Comparison of ENCODE assay signal across 21 cellular contexts in genomic region chr19:31232220-31232619, GRCh38.
DNase-seq lines count a peak whose midpoint lies in the region; ATAC-seq, FAIRE-seq and TF ChIP-seq lines count a peak whose summit lies in the region.
"Had no signal": no experiment of that assay in that cellular context is flagged by ENCODE, and none has a peak within 500 bp of the region (broad histone marks: within the 10 kb centered on the region; RNA-seq: fewer than 3 reads in every experiment).

No MANE protein-coding gene starts in this region.

- no peak overlapping the region for H2BK15ac ChIP-seq in H1 (ENCODE audit: low read length)

- H4K20me1 ChIP-seq in H1 (replicated peaks in 1 of 2; ENCODE audit: control insufficient read depth in 1 of 2, insufficient read depth in 2 of 2, low read length in 2 of 2) = no peaks in the 10 kb centered on the region
- no peaks in the 10 kb centered on the region for H4K20me1 ChIP-seq in neural progenitor cell (ENCODE audit: low read depth)

- H3K36me3 Mint-ChIP-seq in neural progenitor cell = no peaks in the 10 kb centered on the region
- H3K36me3 Mint-ChIP-seq: activated naive CD4-positive, alpha-beta T cell treated with anti-CD3 and anti-CD28 coated beads, Interleukin-2, amount 10 ng/mL, durations not matched to agents 7 days and 5 days had no signal

- peak overlapping the region; percentile 37 for H3K56ac ChIP-seq in H1 (replicated peaks; ENCODE audit: insufficient read length, low read depth, low read length)

- no peak for TF ChIP-seq POLR2A in H1 (IDR thresholded peaks at IDR 0.05; ENCODE audit: control extremely low read depth in 1 of 2, low read depth in 2 of 2, low read length in 2 of 2)

- H2AFZ ChIP-seq in H1 (ENCODE audit: low read length) = no peak overlapping the region
- H2AFZ ChIP-seq in neural progenitor cell (replicated peaks) = peak overlapping the region; percentile 26

- no peaks in the 10 kb centered on the region for H3K4me1 Mint-ChIP-seq in neural progenitor cell
- H3K4me1 Mint-ChIP-seq: activated naive CD4-positive, alpha-beta T cell treated with anti-CD3 and anti-CD28 coated beads, Interleukin-2, amount 10 ng/mL, durations not matched to agents 7 days and 5 days had no signal

- DNase-seq in EH (ENCODE audit: low read depth) (peak; percentile 24), NT2/D1 (ENCODE audit: low read depth, low spot score) (peak; percentile 3), H1 (ENCODE audit: low read depth in 1 of 2, low spot score in 2 of 2) (no peak), neural progenitor cell (ENCODE audit: low spot score) (peak; percentile 41), activated gamma-delta T cell (lab: John Stamatoyannopoulos, UW) (no peak), substantia nigra (lab: John Stamatoyannopoulos, UW) (no peak)
- DNase-seq: activated naive CD4-positive, alpha-beta T cell treated with anti-CD3 and anti-CD28 coated beads, Interleukin-2, amount 10 ng/mL, durations not matched to agents 7 days and 5 days; CD4-positive, alpha-beta T cell; effector memory CD4-positive, alpha-beta T cell; gastrocnemius medialis; MM.1S; NCI-H1930; NCI-H524 treated with DMSO at 0.1 percent for 48 hours; right lobe of liver; RPMI8226; stimulated activated CD4-positive, alpha-beta T cell treated with anti-CD3 and anti-CD28 coated beads, Interleukin-4, amount 100 ng/mL, for 1 hour; T-helper 2 cell; testis had no signal

- H2BK120ac ChIP-seq in H1 (replicated peaks; ENCODE audit: low read depth, low read length) = no peak overlapping the region

- H4K91ac ChIP-seq in H1 (replicated peaks; ENCODE audit: insufficient read length, low read length) = no peak overlapping the region

- H4K5ac ChIP-seq in H1 (ENCODE audit: insufficient read length, low read depth, low read length) = no peak overlapping the region

- no peak overlapping the region for H2BK12ac ChIP-seq in H1 (ENCODE audit: low read depth, low read length)

- no peaks in the 10 kb centered on the region for H3K9me3 ChIP-seq in NT2/D1 (ENCODE audit: insufficient read depth, low read length)
- no peaks in the 10 kb centered on the region for H3K9me3 ChIP-seq in H1 (ENCODE audit: insufficient read depth in 2 of 2, low read depth in 1 of 2, low read length in 1 of 2)
- H3K9me3 ChIP-seq in neural progenitor cell (ENCODE audit: low read depth) = no peaks in the 10 kb centered on the region
- H3K9me3 ChIP-seq: gastrocnemius medialis, right lobe of liver, testis had no signal

- no peak overlapping the region for H2BK5ac ChIP-seq in H1 (ENCODE audit: low read depth, low read length)

- no peaks in the 10 kb centered on the region for H3K27me3 ChIP-seq in NT2/D1 (ENCODE audit: insufficient read depth, insufficient read length)
- no peaks in the 10 kb centered on the region for H3K27me3 ChIP-seq in H1 (replicated peaks in 1 of 4; ENCODE audit: control insufficient read depth in 3 of 4, extremely low read depth in 1 of 4, insufficient read depth in 3 of 4, low read length in 3 of 4)
- H3K27me3 ChIP-seq in neural progenitor cell = no peaks in the 10 kb centered on the region
- H3K27me3 ChIP-seq: gastrocnemius medialis, right lobe of liver, testis had no signal

- no peak for ATAC-seq in GM21367 (IDR thresholded peaks at IDR 0.05; ENCODE audit: unreplicated experiment)
- ATAC-seq in HG03442 (IDR thresholded peaks at IDR 0.05; ENCODE audit: unreplicated experiment) = no peak
- ATAC-seq: gastrocnemius medialis, right lobe of liver had no signal

- peak; percentile 45 to 59; a peak in 3 of 4 replicates for TF ChIP-seq RAD21 in H1 (IDR thresholded peaks at IDR 0.05 in 1 of 2, conservative IDR thresholded peaks at IDR 0.05 in 1 of 2; ENCODE audit: low read depth in 2 of 2, low read length in 2 of 2)

- WGBS in H1 (ENCODE audit: extremely low coverage in 1 of 2, insufficient coverage in 1 of 2, insufficient read length in 1 of 2, insufficient replicate concordance in 2 of 2, low coverage in 1 of 2, low lambda C conversion rate in 2 of 2, missing lambda C conversion rate in 1 of 2), 2 experiments = 76% methylated on average over 4 of the region's 4 CpGs; no CpG with 5 or more reads in 1 of the 2 experiments

- no peak overlapping the region for H3K4me3 Mint-ChIP-seq in neural progenitor cell
- H3K4me3 Mint-ChIP-seq: activated naive CD4-positive, alpha-beta T cell treated with anti-CD3 and anti-CD28 coated beads, Interleukin-2, amount 10 ng/mL, durations not matched to agents 7 days and 5 days; CD4-positive, alpha-beta T cell had no signal

- no peaks in the 10 kb centered on the region for H3K23me2 ChIP-seq in H1 (ENCODE audit: low read depth, low read length)

- no peaks in the 10 kb centered on the region for H3F3A ChIP-seq in neural progenitor cell (ENCODE audit: low read depth)

- H3K23ac ChIP-seq in H1 (ENCODE audit: insufficient read length) = no peak overlapping the region

- peak; percentile 66 for FAIRE-seq in H1 (lab: Jason Lieb, UNC)
- FAIRE-seq: bronchial epithelial cell had no signal

- H3K9ac ChIP-seq in NT2/D1 (ENCODE audit: insufficient read length, low read depth) = no peak overlapping the region
- H3K9ac ChIP-seq in H1 (replicated peaks in 1 of 4; ENCODE audit: extremely low read depth in 1 of 4, low read depth in 3 of 4, low read length in 3 of 4) = no peak overlapping the region
- no peak overlapping the region for H3K9ac ChIP-seq in neural progenitor cell

- H3K79me2 ChIP-seq in H1 (ENCODE audit: control insufficient read depth in 1 of 2, insufficient read depth in 2 of 2, low read length in 2 of 2) = no peaks in the 10 kb centered on the region
- no peaks in the 10 kb centered on the region for H3K79me2 ChIP-seq in neural progenitor cell (ENCODE audit: low read depth)

- CTCF ChIA-PET in H1 (lab: Charles Lee; ENCODE audit: partially characterized antibody) = interaction anchor here (0.9 to 3.3 kb wide), 5 partner anchors 10 to 178 kb away, joined by 3 to 11 read pairs (median 3); no protein-coding TSS in a partner anchor

- no peak overlapping the region for H3K4me3 ChIP-seq in NT2/D1 (ENCODE audit: insufficient read length, low read depth)
- no peak overlapping the region for H3K4me3 ChIP-seq in H1 (ENCODE audit: extremely low read depth in 1 of 4, insufficient read depth in 2 of 4, low read depth in 3 of 4, low read length in 4 of 4)
- no peak overlapping the region for H3K4me3 ChIP-seq in neural progenitor cell
- H3K4me3 ChIP-seq: gastrocnemius medialis, right lobe of liver, testis had no signal

- no peak overlapping the region for H2BK20ac ChIP-seq in H1 (ENCODE audit: low read length)

- no peaks in the 10 kb centered on the region for H3K36me3 ChIP-seq in NT2/D1 (ENCODE audit: insufficient read depth, insufficient read length, low read length)
- H3K36me3 ChIP-seq in H1 (ENCODE audit: control insufficient read depth in 2 of 4, insufficient read depth in 4 of 4, low read length in 3 of 4) = no peaks in the 10 kb centered on the region
- H3K36me3 ChIP-seq in neural progenitor cell = no peaks in the 10 kb centered on the region
- H3K36me3 ChIP-seq: gastrocnemius medialis, right lobe of liver had no signal

- H3K27ac ChIP-seq in H1 (ENCODE audit: low read depth, low read length) (no peak overlapping the region), neural progenitor cell (no peak overlapping the region), substantia nigra (ENCODE audit: low read depth, low read length, poor library complexity, severe bottlenecking) (no peak overlapping the region)
- H3K27ac ChIP-seq: gastrocnemius medialis, right lobe of liver, testis had no signal

- TF ChIP-seq EP300 in H1 (IDR thresholded peaks at IDR 0.05; ENCODE audit: borderline replicate concordance in 1 of 2, low read depth in 2 of 2, low read length in 2 of 2) = no peak

- no peaks in the 10 kb centered on the region for H3K27me3 Mint-ChIP-seq in neural progenitor cell (ENCODE audit: insufficient read depth, low read depth)

- H3K18ac ChIP-seq in H1 (ENCODE audit: extremely low read depth, low read length) = no peak overlapping the region

- POLR2A ChIA-PET in H1 (lab: Charles Lee; ENCODE audit: partially characterized antibody) = no interaction called here

- H3K4ac ChIP-seq in H1 (replicated peaks; ENCODE audit: insufficient read length, low read depth, low read length) = no peak overlapping the region

- TF ChIP-seq CTCF in H1 (IDR thresholded peaks at IDR 0.05; ENCODE audit: control extremely low read depth in 1 of 3, insufficient read depth in 1 of 3, low read depth in 1 of 3, low read length in 3 of 3) = peak; percentile 29 to 41 (median 40); a peak in 3 of 4 replicates
- TF ChIP-seq CTCF in neural progenitor cell (IDR thresholded peaks at IDR 0.05) = peak; percentile 31

- no peaks in the 10 kb centered on the region for H3K9me3 Mint-ChIP-seq in neural progenitor cell
- H3K9me3 Mint-ChIP-seq: activated naive CD4-positive, alpha-beta T cell treated with anti-CD3 and anti-CD28 coated beads, Interleukin-2, amount 10 ng/mL, durations not matched to agents 7 days and 5 days; CD4-positive, alpha-beta T cell had no signal

- H3K4me1 ChIP-seq in NT2/D1 (ENCODE audit: insufficient read depth, insufficient read length) (no peaks in the 10 kb centered on the region), H1 (replicated peaks in 1 of 4; ENCODE audit: control insufficient read depth in 3 of 4, insufficient read depth in 4 of 4, low read length in 3 of 4) (peaks cover 0 to 6% (median 0%) of the 10 kb centered on the region in 4 experiments; a peak in 1 of 7 replicates), neural progenitor cell (no peaks in the 10 kb centered on the region)
- H3K4me1 ChIP-seq: gastrocnemius medialis, right lobe of liver, testis had no signal

- H3K4me2 ChIP-seq in H1 (ENCODE audit: insufficient read depth in 1 of 2, low read depth in 2 of 2, low read length in 2 of 2) = no peak overlapping the region
- no peak overlapping the region for H3K4me2 ChIP-seq in neural progenitor cell

- H3K14ac ChIP-seq in H1 (ENCODE audit: insufficient read length) = no peak overlapping the region

- H4K8ac ChIP-seq in H1 (ENCODE audit: extremely low read depth, insufficient read depth, low read length) = no peak overlapping the region

- no peak overlapping the region for H2AK5ac ChIP-seq in H1 (ENCODE audit: low read depth, low read length)

- H3K79me1 ChIP-seq in H1 (ENCODE audit: low read depth, low read length) = no peaks in the 10 kb centered on the region

- H3K27ac Mint-ChIP-seq in neural progenitor cell = no peak overlapping the region
- H3K27ac Mint-ChIP-seq: activated naive CD4-positive, alpha-beta T cell treated with anti-CD3 and anti-CD28 coated beads, Interleukin-2, amount 10 ng/mL, durations not matched to agents 7 days and 5 days; CD4-positive, alpha-beta T cell had no signal

TF ChIP-seq in H1, 55 proteins besides CTCF, POLR2A, EP300 and RAD21:
- TF ChIP-seq SAP30 (IDR thresholded peaks at IDR 0.05; ENCODE audit: insufficient read depth, insufficient replicate concordance, low read length) = no peak

Comparison
In these comparisons a context has a peak if more than half of its experiments do, and no peak if none do; other contexts are left out.
1. DNase-seq: peak in EH (single experiment), NT2/D1 (single experiment) and neural progenitor cell (single experiment); none in H1 (0 of 2), activated gamma-delta T cell (single experiment) and substantia nigra (0 of 49).